In the genomic region with DNA sequence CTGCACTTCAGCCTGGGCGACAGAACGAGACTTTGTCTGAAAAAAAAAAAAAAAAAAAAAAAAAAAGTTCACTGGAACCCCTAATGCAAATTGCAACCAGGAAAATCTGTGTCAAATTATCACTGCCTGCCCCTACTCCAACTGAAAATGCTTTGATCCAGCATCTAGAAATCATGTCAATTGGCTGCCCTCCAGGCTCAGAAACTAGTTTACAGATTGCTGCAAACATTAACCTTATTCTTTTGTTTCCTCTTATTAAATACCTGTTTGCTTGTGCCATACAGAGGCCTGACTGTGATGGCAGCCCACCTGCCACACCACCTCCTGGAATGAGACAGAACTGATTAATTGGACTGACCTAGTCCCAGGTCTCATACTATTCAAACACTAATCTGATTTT, we compare ENCODE assay signal across 1 cellular context.
TF ChIP-seq lines count a peak whose summit lies in the region.

No MANE protein-coding gene starts in this region.

TF ChIP-seq in HEK293, 187 proteins besides CTCF, POLR2A, EP300 and RAD21 (continued from another document):
- TF ChIP-seq, protein P1, sequence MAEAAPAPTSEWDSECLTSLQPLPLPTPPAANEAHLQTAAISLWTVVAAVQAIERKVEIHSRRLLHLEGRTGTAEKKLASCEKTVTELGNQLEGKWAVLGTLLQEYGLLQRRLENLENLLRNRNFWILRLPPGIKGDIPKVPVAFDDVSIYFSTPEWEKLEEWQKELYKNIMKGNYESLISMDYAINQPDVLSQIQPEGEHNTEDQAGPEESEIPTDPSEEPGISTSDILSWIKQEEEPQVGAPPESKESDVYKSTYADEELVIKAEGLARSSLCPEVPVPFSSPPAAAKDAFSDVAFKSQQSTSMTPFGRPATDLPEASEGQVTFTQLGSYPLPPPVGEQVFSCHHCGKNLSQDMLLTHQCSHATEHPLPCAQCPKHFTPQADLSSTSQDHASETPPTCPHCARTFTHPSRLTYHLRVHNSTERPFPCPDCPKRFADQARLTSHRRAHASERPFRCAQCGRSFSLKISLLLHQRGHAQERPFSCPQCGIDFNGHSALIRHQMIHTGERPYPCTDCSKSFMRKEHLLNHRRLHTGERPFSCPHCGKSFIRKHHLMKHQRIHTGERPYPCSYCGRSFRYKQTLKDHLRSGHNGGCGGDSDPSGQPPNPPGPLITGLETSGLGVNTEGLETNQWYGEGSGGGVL (tag by site-specific recombination; IDR thresholded peaks at IDR 0.05) = no peak
